Comparison of ENCODE assay signal across 1 cellular context in genomic region chr17:60695960-60696359, GRCh38.
TF ChIP-seq lines count a peak whose summit lies in the region.

No MANE protein-coding gene starts in this region.

TF ChIP-seq in WTC11, 78 proteins besides CTCF, POLR2A, EP300 and RAD21 (continued from another document):
- TF ChIP-seq ARID4B (CRISPR knock-in tag; IDR thresholded peaks at IDR 0.05; ENCODE audit: borderline replicate concordance), result no peak
- TF ChIP-seq ATF1 (CRISPR knock-in tag; IDR thresholded peaks at IDR 0.05), result no peak
- TF ChIP-seq GABPB1 (CRISPR knock-in tag; IDR thresholded peaks at IDR 0.05), result no peak
- no peak for TF ChIP-seq ZMAT4 (CRISPR knock-in tag; IDR thresholded peaks at IDR 0.05)
- TF ChIP-seq FOXP4 (CRISPR knock-in tag; IDR thresholded peaks at IDR 0.05), result no peak
- TF ChIP-seq JAZF1 (CRISPR knock-in tag; IDR thresholded peaks at IDR 0.05), result no peak
- no peak for TF ChIP-seq ZSCAN18 (CRISPR knock-in tag; IDR thresholded peaks at IDR 0.05)
- no peak for TF ChIP-seq ATF6 (CRISPR knock-in tag; IDR thresholded peaks at IDR 0.05)
- TF ChIP-seq NFYB (CRISPR knock-in tag; conservative IDR thresholded peaks at IDR 0.05; ENCODE audit: low read depth), result no peak
- no peak for TF ChIP-seq KAT7 (CRISPR knock-in tag; IDR thresholded peaks at IDR 0.05; ENCODE audit: borderline replicate concordance)
